ENCODE assay signal across 22 cellular contexts in genomic region chr11:84144531-84144930, GRCh38.
"Had no signal": no experiment of that assay in that cellular context is flagged by ENCODE, and none has a peak within 500 bp of the region (broad histone marks: within the 10 kb centered on the region; RNA-seq: fewer than 3 reads in every experiment).

No MANE protein-coding gene starts in this region.

- H3K36me3 ChIP-seq: esophagus squamous epithelium, pancreas, prostate gland, right lobe of liver, thoracic aorta, transverse colon had no signal

- H3K36me3 Mint-ChIP-seq: natural killer cell; stimulated activated effector memory CD8-positive, alpha-beta T cell treated with anti-CD3 and anti-CD28 coated beads, Interleukin-12 subunit alpha, Interleukin-12 subunit beta, amount 100 ng/mL, for 72 hours had no signal

- H3K27me3 Mint-ChIP-seq: central memory CD8-positive, alpha-beta T cell had no signal

- H3K4me3 ChIP-seq: esophagus squamous epithelium, hepatocyte, lung, mucosa of descending colon, pancreas, prostate gland, right lobe of liver, thoracic aorta, transverse colon had no signal

- DNase-seq: esophagus squamous epithelium; foreskin fibroblast; kidney; left colon; left ventricle myocardium superior; mucosa of descending colon; natural killer cell; occipital lobe; pancreas; retina; right lobe of liver; stimulated activated CD4-positive, alpha-beta T cell treated with anti-CD3 and anti-CD28 coated beads, Interleukin-4, amount 100 ng/mL, for 1 hour; stimulated activated CD8-positive, alpha-beta memory T cell treated with anti-CD3 and anti-CD28 coated beads, Interleukin-4, amount 100 ng/mL, for 48 hours; stimulated activated naive CD8-positive, alpha-beta T cell treated with anti-CD3 and anti-CD28 coated beads, Interleukin-15, Interleukin-2, amounts not matched to agents 100 U/mL and 50 U/mL, for 24 hours; transverse colon had no signal

- H3K9me3 Mint-ChIP-seq: neural crest cell had no signal

- H3K27ac ChIP-seq: esophagus squamous epithelium, hepatocyte, pancreas, prostate gland, right lobe of liver, thoracic aorta, transverse colon had no signal

- H3K4me1 ChIP-seq: esophagus squamous epithelium, pancreas, prostate gland, right lobe of liver, transverse colon had no signal

- H3K4me1 Mint-ChIP-seq: central memory CD8-positive, alpha-beta T cell; natural killer cell; stimulated activated effector memory CD8-positive, alpha-beta T cell treated with anti-CD3 and anti-CD28 coated beads, Interleukin-12 subunit alpha, Interleukin-12 subunit beta, amount 100 ng/mL, for 72 hours had no signal

- H2AFZ ChIP-seq: hepatocyte had no signal

- H3K9me3 ChIP-seq: esophagus squamous epithelium, mucosa of descending colon, pancreas, prostate gland, right lobe of liver, thoracic aorta, transverse colon had no signal

- H3K4me2 ChIP-seq: hepatocyte had no signal

- FAIRE-seq: kidney, pancreas had no signal

- H3K27me3 ChIP-seq: esophagus squamous epithelium, hepatocyte, pancreas, right lobe of liver, transverse colon had no signal

- H3K4me3 Mint-ChIP-seq: central memory CD8-positive, alpha-beta T cell; natural killer cell; neural crest cell; stimulated activated effector memory CD8-positive, alpha-beta T cell treated with anti-CD3 and anti-CD28 coated beads, Interleukin-12 subunit alpha, Interleukin-12 subunit beta, amount 100 ng/mL, for 72 hours had no signal

- H3K27ac Mint-ChIP-seq: natural killer cell; stimulated activated effector memory CD8-positive, alpha-beta T cell treated with anti-CD3 and anti-CD28 coated beads, Interleukin-12 subunit alpha, Interleukin-12 subunit beta, amount 100 ng/mL, for 72 hours had no signal

- ATAC-seq: left colon; left ventricle myocardium superior; mucosa of descending colon; natural killer cell; pancreas; right lobe of liver; stimulated activated effector memory CD8-positive, alpha-beta T cell treated with anti-CD3 and anti-CD28 coated beads, Interleukin-12 subunit alpha, Interleukin-12 subunit beta, amount 100 ng/mL, for 72 hours; stimulated activated naive CD8-positive, alpha-beta T cell treated with anti-CD3 and anti-CD28 coated beads, Interleukin-15, Interleukin-2, amounts not matched to agents 100 U/mL and 50 U/mL, for 24 hours had no signal

- H3K79me2 ChIP-seq: hepatocyte had no signal
